ENCODE assay signal across 8 cellular contexts in the genomic region with DNA sequence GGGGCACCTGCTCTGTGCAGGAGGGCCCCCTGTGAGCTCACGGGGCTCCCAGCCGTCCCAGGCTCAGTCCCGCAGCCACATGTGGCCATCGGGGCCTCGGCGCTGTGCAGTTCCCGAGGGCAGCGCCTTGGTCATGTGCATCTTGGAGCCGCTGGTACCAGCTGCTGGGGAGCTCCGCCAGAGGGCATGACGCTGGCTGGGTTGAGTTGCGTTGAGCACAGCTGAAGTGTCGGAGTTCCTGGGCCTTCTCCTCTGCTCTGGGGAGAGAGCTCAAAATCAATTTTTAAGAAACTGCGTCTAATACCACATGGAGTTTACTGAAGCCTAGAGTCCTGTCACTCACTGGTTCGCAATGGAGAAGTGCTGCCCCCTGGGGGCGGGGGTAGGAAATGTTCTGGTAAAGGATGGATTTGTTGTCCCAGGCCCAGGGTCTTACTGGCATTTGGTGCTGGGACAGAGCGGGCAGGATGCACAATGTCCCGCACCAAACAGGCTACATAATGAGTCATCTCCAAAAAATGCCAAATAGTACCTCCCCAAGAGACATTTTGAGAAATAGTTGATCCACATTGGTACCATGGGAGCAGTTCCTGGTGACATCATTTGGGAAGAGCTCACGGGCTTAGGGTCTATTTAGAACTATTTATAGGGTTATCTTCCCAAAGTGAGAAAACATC. TPM values are rescaled to one million over a fixed set of nuclear protein-coding genes. Genes with fewer than 3 reads are reported as not detected.
DNase-seq lines count a peak whose midpoint lies in the region; ATAC-seq, FAIRE-seq and TF ChIP-seq lines count a peak whose summit lies in the region.

No MANE protein-coding gene starts in this region.

- 22 to 49% methylated on average over 6 to 19 of the region's 19 CpGs for WGBS in body of pancreas, 2 donors

- H3K27me3 ChIP-seq in body of pancreas = no peaks in the 10 kb centered on the region

- DNase-seq in A172 (ENCODE audit: low spot score) = peak; percentile 48
- DNase-seq in GM18507 (ENCODE audit: extremely low spot score, insufficient read length, low read depth) = peak; percentile 26
- DNase-seq in NCI-H146 treated with DMSO at 0.1 percent for 48 hours (lab: John Stamatoyannopoulos, UW; ENCODE audit: unreplicated experiment) = peak; percentile 61
- peak; percentile 43 for DNase-seq in T-helper 9 cell
- peak; percentile 64 to 79 (median 71) for DNase-seq in body of pancreas
- DNase-seq in inferior parietal cortex (ENCODE audit: extremely low spot score) = peak; percentile 81
- DNase-seq in stimulated activated CD4-positive, alpha-beta T cell treated with anti-CD3 and anti-CD28 coated beads, Interleukin-15, amount 100 ng/mL, for 24 hours = peak; percentile 79

- no peaks in the 10 kb centered on the region for H3K9me3 ChIP-seq in body of pancreas

- peak; percentile 58 to 85 (median 78) for TF ChIP-seq CTCF in body of pancreas (IDR thresholded peaks at IDR 0.05)

- peak overlapping the region in 2 of 4 donors; percentile 21 for H3K27ac ChIP-seq in body of pancreas

- H3K4me1 ChIP-seq in body of pancreas = peaks cover 14% of the 10 kb centered on the region

- ATAC-seq in body of pancreas (peak; percentile 64), HG03280 (IDR thresholded peaks at IDR 0.05; ENCODE audit: unreplicated experiment) (no peak)

- no peaks in the 10 kb centered on the region for H3K36me3 ChIP-seq in body of pancreas (replicated peaks in 1 of 2; ENCODE audit: insufficient read depth in 1 of 2, low read depth in 2 of 2)

- TF ChIP-seq POLR2A in body of pancreas (IDR thresholded peaks at IDR 0.05) = peak in 1 of 3 donors; percentile 10

- no peak overlapping the region for H3K4me3 ChIP-seq in body of pancreas

- intact Hi-C loops in body of pancreas (cut with DNase I) = loop anchor here (2.0 kb wide), 1 partner anchor 110 kb away; no protein-coding TSS in a partner anchor

- FAIRE-seq in GM18507 (lab: Jason Lieb, UNC) = peak; percentile 38

RNA-seq across cellular contexts. Expression of a gene that starts 48.8 kb away (rescaled TPM):
- 2.8 and 3.4 TPM in 2 replicates for total RNA-seq in A172 (2014; rRNA removed; shearing (Covaris generic))
- total RNA-seq in body of pancreas = 10 to 100 TPM; 10.4 to 19.8 TPM

Comparison
In these comparisons a context has a peak if more than half of its experiments do, and no peak if none do; other contexts are left out.
1. DNase-seq: peak in every context shown above with its lines; median percentile 81 in inferior parietal cortex; 79 in stimulated activated CD4-positive, alpha-beta T cell treated with anti-CD3 and anti-CD28 coated beads, Interleukin-15, amount 100 ng/mL, for 24 hours; 71 in body of pancreas; 61 in NCI-H146 treated with DMSO at 0.1 percent for 48 hours; 48 in A172; 43 in T-helper 9 cell; 26 in GM18507.